12 cellular contexts compared by ENCODE assay signal in the genomic region with DNA sequence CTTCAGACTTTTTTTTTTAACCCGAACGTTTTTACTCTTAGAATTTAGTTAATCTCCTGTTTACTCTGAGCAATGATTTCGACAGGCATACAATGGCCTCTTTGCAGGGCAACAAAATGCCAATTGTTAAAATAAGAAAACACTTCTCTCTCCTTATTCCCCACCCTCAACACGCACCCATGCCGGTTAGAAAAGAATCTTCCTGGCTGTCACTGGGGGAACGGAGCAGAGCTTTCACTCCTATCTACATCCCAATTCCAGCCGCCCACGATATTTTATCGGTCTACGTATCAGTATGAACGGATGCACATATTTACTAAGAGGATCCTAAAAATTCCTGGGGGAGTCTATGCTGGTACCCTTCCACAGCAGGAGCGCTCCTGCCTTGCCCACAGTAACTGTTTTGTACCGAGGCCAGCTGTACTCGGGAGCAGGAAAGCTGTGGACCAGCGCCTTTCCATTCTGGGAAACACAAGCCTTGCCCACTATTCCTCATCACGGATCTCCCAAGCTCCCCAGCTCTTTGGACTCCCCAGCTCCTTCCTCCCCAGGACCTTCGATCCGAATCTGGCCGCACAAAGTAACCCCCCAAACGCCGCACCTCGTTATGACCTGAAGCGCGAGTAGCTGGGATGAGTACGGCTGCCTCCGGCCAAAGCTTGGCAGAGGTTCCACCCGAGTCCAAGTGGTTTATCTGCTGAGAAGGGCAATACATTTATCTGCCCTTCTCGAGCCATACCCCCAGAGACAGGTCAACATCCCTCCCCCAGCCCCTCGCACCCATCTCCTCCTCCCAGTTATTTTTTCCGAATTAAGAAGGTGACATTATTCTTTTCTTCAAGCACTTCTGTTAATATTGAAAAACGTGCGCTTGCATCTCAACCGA.
DNase-seq lines count a peak whose midpoint lies in the region; ATAC-seq and TF ChIP-seq lines count a peak whose summit lies in the region.
"Had no signal": no experiment of that assay in that cellular context is flagged by ENCODE, and none has a peak within 500 bp of the region (broad histone marks: within the 10 kb centered on the region; RNA-seq: fewer than 3 reads in every experiment).

No MANE protein-coding gene starts in this region.

- TF ChIP-seq CTCF in GM13976 (IDR thresholded peaks at IDR 0.05; ENCODE audit: borderline replicate concordance, control extremely low read depth, extremely low read depth, insufficient read depth, missing control alignments) = no peak

- H3K27ac Mint-ChIP-seq in activated naive CD8-positive, alpha-beta T cell = peak overlapping the region; percentile 55
- H3K27ac Mint-ChIP-seq in memory B cell = peak overlapping the region; percentile 65

- peaks cover 63% of the 10 kb centered on the region for H3K27me3 Mint-ChIP-seq in activated naive CD8-positive, alpha-beta T cell
- peaks cover 46% of the 10 kb centered on the region for H3K27me3 Mint-ChIP-seq in memory B cell

- DNase-seq in NCI-H345 (lab: John Stamatoyannopoulos, UW) (peak; percentile 28), NCI-H345 treated with DMSO at 0.1 percent for 48 hours (lab: John Stamatoyannopoulos, UW; ENCODE audit: unreplicated experiment) (no peak), GM13976 (ENCODE audit: low spot score) (peak; percentile 15), memory B cell (ENCODE audit: low spot score in 2 of 2) (no peak), HCEC 1CT (no peak)
- DNase-seq: NCI-H1105; Peyer's patch; stimulated activated CD4-positive, alpha-beta T cell treated with anti-CD3 and anti-CD28 coated beads, Interleukin-12 subunit alpha, Interleukin-12 subunit beta, amount 100 ng/mL, for 4 hours; tibial artery had no signal

- peaks cover 46% of the 10 kb centered on the region for H3K4me1 Mint-ChIP-seq in activated naive CD8-positive, alpha-beta T cell (ENCODE audit: low read depth)
- H3K4me1 Mint-ChIP-seq in memory B cell = peaks cover 15% of the 10 kb centered on the region

- peak overlapping the region; percentile 3 for H3K4me3 Mint-ChIP-seq in activated naive CD8-positive, alpha-beta T cell
- H3K4me3 Mint-ChIP-seq in memory B cell = no peak overlapping the region

- peaks cover 3% of the 10 kb centered on the region for H3K9me3 Mint-ChIP-seq in activated naive CD8-positive, alpha-beta T cell (ENCODE audit: low read depth)
- peaks cover 8% of the 10 kb centered on the region for H3K9me3 Mint-ChIP-seq in memory B cell

- peaks cover 2% of the 10 kb centered on the region for H3K36me3 Mint-ChIP-seq in activated naive CD8-positive, alpha-beta T cell
- H3K36me3 Mint-ChIP-seq in memory B cell = peaks cover 6% of the 10 kb centered on the region

- no peak for ATAC-seq in memory B cell (ENCODE audit: low read depth)
- ATAC-seq in HG02678 (IDR thresholded peaks at IDR 0.05; ENCODE audit: unreplicated experiment) = no peak
- ATAC-seq in HG03469 (IDR thresholded peaks at IDR 0.05; ENCODE audit: unreplicated experiment) = no peak

- in situ Hi-C loops in GM13976 (cut with MboI; ENCODE audit: low sequenced_read_pairs, unreplicated experiment) = no loop called here

Comparison
In these comparisons a context has a peak if more than half of its experiments do, and no peak if none do; other contexts are left out.
1. DNase-seq: peak in NCI-H345 (single experiment) and GM13976 (single experiment); none in NCI-H345 treated with DMSO at 0.1 percent for 48 hours (single experiment), memory B cell (0 of 2) and HCEC 1CT (single experiment).